ENCODE assay signal across 1 cellular context in the genomic region with DNA sequence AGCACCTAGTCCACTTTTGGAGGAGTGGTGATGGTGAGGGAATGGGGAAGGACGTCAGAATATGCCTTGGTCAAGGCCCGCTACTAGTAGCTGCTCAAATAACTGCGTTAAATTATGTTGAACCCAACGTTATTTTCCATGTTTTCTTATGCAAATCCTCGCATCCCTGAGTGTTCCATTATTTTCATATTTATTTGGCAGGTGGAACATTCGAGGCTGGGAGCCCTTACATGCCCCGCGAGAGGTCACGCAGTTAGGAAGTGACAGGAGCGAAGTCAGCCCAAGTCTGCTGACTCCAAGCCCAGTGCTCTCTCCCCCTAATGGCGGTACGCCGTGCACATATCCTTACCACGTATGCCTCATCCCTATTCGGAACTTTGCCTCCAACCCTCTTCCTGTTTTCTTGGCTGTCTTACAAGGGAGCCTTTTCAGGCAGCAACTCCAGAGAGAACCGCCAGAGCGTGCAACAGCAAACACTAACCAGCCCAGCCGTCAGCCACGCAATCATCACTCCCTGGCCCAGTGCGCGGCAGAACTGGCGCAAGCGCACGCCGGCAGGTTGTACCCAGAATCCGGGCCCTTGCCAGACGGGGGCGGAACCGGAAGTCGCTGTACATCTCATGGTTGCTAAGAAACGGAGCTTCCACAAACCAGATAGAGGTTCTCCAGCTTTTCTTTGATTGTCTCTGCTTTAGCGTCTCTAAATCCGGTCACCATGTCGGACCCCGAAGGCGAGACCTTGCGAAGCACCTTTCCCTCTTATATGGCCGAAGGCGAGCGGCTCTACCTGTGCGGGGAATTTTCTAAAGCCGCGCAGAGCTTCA.
TF ChIP-seq lines count a peak whose summit lies in the region.

A gene with protein sequence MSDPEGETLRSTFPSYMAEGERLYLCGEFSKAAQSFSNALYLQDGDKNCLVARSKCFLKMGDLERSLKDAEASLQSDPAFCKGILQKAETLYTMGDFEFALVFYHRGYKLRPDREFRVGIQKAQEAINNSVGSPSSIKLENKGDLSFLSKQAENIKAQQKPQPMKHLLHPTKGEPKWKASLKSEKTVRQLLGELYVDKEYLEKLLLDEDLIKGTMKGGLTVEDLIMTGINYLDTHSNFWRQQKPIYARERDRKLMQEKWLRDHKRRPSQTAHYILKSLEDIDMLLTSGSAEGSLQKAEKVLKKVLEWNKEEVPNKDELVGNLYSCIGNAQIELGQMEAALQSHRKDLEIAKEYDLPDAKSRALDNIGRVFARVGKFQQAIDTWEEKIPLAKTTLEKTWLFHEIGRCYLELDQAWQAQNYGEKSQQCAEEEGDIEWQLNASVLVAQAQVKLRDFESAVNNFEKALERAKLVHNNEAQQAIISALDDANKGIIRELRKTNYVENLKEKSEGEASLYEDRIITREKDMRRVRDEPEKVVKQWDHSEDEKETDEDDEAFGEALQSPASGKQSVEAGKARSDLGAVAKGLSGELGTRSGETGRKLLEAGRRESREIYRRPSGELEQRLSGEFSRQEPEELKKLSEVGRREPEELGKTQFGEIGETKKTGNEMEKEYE (plus strand): TSS at position 609 of the 824 bp plus-strand sequence. CDS start 107 bp downstream, at position 716.

TF ChIP-seq in GM12878, 131 proteins besides CTCF, POLR2A, EP300 and RAD21 (continued from another document and continues in another):
- TF ChIP-seq, protein P1, sequence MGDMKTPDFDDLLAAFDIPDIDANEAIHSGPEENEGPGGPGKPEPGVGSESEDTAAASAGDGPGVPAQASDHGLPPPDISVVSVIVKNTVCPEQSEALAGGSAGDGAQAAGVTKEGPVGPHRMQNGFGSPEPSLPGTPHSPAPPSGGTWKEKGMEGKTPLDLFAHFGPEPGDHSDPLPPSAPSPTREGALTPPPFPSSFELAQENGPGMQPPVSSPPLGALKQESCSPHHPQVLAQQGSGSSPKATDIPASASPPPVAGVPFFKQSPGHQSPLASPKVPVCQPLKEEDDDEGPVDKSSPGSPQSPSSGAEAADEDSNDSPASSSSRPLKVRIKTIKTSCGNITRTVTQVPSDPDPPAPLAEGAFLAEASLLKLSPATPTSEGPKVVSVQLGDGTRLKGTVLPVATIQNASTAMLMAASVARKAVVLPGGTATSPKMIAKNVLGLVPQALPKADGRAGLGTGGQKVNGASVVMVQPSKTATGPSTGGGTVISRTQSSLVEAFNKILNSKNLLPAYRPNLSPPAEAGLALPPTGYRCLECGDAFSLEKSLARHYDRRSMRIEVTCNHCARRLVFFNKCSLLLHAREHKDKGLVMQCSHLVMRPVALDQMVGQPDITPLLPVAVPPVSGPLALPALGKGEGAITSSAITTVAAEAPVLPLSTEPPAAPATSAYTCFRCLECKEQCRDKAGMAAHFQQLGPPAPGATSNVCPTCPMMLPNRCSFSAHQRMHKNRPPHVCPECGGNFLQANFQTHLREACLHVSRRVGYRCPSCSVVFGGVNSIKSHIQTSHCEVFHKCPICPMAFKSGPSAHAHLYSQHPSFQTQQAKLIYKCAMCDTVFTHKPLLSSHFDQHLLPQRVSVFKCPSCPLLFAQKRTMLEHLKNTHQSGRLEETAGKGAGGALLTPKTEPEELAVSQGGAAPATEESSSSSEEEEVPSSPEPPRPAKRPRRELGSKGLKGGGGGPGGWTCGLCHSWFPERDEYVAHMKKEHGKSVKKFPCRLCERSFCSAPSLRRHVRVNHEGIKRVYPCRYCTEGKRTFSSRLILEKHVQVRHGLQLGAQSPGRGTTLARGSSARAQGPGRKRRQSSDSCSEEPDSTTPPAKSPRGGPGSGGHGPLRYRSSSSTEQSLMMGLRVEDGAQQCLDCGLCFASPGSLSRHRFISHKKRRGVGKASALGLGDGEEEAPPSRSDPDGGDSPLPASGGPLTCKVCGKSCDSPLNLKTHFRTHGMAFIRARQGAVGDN (IDR thresholded peaks at IDR 0.05): peak; percentile 83
- TF ChIP-seq, protein P2, sequence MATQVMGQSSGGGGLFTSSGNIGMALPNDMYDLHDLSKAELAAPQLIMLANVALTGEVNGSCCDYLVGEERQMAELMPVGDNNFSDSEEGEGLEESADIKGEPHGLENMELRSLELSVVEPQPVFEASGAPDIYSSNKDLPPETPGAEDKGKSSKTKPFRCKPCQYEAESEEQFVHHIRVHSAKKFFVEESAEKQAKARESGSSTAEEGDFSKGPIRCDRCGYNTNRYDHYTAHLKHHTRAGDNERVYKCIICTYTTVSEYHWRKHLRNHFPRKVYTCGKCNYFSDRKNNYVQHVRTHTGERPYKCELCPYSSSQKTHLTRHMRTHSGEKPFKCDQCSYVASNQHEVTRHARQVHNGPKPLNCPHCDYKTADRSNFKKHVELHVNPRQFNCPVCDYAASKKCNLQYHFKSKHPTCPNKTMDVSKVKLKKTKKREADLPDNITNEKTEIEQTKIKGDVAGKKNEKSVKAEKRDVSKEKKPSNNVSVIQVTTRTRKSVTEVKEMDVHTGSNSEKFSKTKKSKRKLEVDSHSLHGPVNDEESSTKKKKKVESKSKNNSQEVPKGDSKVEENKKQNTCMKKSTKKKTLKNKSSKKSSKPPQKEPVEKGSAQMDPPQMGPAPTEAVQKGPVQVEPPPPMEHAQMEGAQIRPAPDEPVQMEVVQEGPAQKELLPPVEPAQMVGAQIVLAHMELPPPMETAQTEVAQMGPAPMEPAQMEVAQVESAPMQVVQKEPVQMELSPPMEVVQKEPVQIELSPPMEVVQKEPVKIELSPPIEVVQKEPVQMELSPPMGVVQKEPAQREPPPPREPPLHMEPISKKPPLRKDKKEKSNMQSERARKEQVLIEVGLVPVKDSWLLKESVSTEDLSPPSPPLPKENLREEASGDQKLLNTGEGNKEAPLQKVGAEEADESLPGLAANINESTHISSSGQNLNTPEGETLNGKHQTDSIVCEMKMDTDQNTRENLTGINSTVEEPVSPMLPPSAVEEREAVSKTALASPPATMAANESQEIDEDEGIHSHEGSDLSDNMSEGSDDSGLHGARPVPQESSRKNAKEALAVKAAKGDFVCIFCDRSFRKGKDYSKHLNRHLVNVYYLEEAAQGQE (IDR thresholded peaks at IDR 0.05; ENCODE audit: low read depth, low read length): no peak
- TF ChIP-seq, protein P3, sequence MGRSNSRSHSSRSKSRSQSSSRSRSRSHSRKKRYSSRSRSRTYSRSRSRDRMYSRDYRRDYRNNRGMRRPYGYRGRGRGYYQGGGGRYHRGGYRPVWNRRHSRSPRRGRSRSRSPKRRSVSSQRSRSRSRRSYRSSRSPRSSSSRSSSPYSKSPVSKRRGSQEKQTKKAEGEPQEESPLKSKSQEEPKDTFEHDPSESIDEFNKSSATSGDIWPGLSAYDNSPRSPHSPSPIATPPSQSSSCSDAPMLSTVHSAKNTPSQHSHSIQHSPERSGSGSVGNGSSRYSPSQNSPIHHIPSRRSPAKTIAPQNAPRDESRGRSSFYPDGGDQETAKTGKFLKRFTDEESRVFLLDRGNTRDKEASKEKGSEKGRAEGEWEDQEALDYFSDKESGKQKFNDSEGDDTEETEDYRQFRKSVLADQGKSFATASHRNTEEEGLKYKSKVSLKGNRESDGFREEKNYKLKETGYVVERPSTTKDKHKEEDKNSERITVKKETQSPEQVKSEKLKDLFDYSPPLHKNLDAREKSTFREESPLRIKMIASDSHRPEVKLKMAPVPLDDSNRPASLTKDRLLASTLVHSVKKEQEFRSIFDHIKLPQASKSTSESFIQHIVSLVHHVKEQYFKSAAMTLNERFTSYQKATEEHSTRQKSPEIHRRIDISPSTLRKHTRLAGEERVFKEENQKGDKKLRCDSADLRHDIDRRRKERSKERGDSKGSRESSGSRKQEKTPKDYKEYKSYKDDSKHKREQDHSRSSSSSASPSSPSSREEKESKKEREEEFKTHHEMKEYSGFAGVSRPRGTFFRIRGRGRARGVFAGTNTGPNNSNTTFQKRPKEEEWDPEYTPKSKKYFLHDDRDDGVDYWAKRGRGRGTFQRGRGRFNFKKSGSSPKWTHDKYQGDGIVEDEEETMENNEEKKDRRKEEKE (IDR thresholded peaks at IDR 0.05): no peak
- TF ChIP-seq FOXK2 (IDR thresholded peaks at IDR 0.05) (no peak), SREBF1 (IDR thresholded peaks at IDR 0.05; ENCODE audit: low read length) (0 out of 2 replicates have a peak, but pooled peaks have one; percentile 17), TAF1 (IDR thresholded peaks at IDR 0.05; ENCODE audit: borderline replicate concordance, low read depth, low read length) (peak; percentile 63; the same call in 1 of the 2 replicates), ZBED1 (IDR thresholded peaks at IDR 0.05; ENCODE audit: borderline replicate concordance) (no peak), CBX3 (IDR thresholded peaks at IDR 0.05; ENCODE audit: borderline replicate concordance, low read depth) (no peak), SMAD5 (IDR thresholded peaks at IDR 0.05; ENCODE audit: low read depth) (peak; percentile 68; the same call in 1 of the 2 replicates), CHD1 (IDR thresholded peaks at IDR 0.05; ENCODE audit: low read depth, low read length) (no peak), STAT3 (IDR thresholded peaks at IDR 0.05; ENCODE audit: low read depth, low read length) (no peak), RCOR1 (conservative IDR thresholded peaks at IDR 0.05; ENCODE audit: low read depth, low read length) (0 out of 2 replicates have a peak, but pooled peaks have one; percentile 35), MTA3 (IDR thresholded peaks at IDR 0.05; ENCODE audit: borderline replicate concordance, low read length) (no peak), BACH1 (IDR thresholded peaks at IDR 0.05; ENCODE audit: borderline replicate concordance) (peak; percentile 48; the same call in 1 of the 2 replicates), CBFB (IDR thresholded peaks at IDR 0.05; ENCODE audit: low read depth) (peak; percentile 49; the same call in 1 of the 2 replicates), TCF7 (IDR thresholded peaks at IDR 0.05; ENCODE audit: borderline replicate concordance) (no peak), NBN (IDR thresholded peaks at IDR 0.05) (peak; percentile 92), TCF12 (IDR thresholded peaks at IDR 0.05; ENCODE audit: low read depth, low read length) (no peak)
- TF ChIP-seq, protein P4, sequence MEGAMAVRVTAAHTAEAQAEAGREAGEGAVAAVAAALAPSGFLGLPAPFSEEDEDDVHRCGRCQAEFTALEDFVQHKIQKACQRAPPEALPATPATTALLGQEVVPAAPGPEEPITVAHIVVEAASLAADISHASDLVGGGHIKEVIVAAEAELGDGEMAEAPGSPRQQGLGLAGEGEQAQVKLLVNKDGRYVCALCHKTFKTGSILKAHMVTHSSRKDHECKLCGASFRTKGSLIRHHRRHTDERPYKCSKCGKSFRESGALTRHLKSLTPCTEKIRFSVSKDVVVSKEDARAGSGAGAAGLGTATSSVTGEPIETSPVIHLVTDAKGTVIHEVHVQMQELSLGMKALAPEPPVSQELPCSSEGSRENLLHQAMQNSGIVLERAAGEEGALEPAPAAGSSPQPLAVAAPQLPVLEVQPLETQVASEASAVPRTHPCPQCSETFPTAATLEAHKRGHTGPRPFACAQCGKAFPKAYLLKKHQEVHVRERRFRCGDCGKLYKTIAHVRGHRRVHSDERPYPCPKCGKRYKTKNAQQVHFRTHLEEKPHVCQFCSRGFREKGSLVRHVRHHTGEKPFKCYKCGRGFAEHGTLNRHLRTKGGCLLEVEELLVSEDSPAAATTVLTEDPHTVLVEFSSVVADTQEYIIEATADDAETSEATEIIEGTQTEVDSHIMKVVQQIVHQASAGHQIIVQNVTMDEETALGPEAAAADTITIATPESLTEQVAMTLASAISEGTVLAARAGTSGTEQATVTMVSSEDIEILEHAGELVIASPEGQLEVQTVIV (IDR thresholded peaks at IDR 0.05; ENCODE audit: borderline replicate concordance, partially characterized antibody): peak; percentile 17
- TF ChIP-seq, protein P5, sequence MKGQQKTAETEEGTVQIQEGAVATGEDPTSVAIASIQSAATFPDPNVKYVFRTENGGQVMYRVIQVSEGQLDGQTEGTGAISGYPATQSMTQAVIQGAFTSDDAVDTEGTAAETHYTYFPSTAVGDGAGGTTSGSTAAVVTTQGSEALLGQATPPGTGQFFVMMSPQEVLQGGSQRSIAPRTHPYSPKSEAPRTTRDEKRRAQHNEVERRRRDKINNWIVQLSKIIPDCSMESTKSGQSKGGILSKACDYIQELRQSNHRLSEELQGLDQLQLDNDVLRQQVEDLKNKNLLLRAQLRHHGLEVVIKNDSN (IDR thresholded peaks at IDR 0.05; ENCODE audit: borderline replicate concordance, extremely low read length, insufficient read depth, low read depth, low read length): no peak
- TF ChIP-seq, protein P6, sequence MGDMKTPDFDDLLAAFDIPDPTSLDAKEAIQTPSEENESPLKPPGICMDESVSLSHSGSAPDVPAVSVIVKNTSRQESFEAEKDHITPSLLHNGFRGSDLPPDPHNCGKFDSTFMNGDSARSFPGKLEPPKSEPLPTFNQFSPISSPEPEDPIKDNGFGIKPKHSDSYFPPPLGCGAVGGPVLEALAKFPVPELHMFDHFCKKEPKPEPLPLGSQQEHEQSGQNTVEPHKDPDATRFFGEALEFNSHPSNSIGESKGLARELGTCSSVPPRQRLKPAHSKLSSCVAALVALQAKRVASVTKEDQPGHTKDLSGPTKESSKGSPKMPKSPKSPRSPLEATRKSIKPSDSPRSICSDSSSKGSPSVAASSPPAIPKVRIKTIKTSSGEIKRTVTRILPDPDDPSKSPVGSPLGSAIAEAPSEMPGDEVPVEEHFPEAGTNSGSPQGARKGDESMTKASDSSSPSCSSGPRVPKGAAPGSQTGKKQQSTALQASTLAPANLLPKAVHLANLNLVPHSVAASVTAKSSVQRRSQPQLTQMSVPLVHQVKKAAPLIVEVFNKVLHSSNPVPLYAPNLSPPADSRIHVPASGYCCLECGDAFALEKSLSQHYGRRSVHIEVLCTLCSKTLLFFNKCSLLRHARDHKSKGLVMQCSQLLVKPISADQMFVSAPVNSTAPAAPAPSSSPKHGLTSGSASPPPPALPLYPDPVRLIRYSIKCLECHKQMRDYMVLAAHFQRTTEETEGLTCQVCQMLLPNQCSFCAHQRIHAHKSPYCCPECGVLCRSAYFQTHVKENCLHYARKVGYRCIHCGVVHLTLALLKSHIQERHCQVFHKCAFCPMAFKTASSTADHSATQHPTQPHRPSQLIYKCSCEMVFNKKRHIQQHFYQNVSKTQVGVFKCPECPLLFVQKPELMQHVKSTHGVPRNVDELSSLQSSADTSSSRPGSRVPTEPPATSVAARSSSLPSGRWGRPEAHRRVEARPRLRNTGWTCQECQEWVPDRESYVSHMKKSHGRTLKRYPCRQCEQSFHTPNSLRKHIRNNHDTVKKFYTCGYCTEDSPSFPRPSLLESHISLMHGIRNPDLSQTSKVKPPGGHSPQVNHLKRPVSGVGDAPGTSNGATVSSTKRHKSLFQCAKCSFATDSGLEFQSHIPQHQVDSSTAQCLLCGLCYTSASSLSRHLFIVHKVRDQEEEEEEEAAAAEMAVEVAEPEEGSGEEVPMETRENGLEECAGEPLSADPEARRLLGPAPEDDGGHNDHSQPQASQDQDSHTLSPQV (IDR thresholded peaks at IDR 0.05): no peak
- TF ChIP-seq, protein P7, sequence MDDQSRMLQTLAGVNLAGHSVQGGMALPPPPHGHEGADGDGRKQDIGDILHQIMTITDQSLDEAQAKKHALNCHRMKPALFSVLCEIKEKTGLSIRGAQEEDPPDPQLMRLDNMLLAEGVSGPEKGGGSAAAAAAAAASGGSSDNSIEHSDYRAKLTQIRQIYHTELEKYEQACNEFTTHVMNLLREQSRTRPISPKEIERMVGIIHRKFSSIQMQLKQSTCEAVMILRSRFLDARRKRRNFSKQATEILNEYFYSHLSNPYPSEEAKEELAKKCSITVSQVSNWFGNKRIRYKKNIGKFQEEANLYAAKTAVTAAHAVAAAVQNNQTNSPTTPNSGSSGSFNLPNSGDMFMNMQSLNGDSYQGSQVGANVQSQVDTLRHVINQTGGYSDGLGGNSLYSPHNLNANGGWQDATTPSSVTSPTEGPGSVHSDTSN (IDR thresholded peaks at IDR 0.05; ENCODE audit: insufficient replicate concordance, low read depth, low read length): peak; percentile 67
- TF ChIP-seq, protein P8, sequence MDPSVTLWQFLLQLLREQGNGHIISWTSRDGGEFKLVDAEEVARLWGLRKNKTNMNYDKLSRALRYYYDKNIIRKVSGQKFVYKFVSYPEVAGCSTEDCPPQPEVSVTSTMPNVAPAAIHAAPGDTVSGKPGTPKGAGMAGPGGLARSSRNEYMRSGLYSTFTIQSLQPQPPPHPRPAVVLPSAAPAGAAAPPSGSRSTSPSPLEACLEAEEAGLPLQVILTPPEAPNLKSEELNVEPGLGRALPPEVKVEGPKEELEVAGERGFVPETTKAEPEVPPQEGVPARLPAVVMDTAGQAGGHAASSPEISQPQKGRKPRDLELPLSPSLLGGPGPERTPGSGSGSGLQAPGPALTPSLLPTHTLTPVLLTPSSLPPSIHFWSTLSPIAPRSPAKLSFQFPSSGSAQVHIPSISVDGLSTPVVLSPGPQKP (IDR thresholded peaks at IDR 0.05; ENCODE audit: low read depth, low read length): peak; percentile 94
